Comparison of ENCODE assay signal across 1 cellular context in genomic region chr3:13144163-13145023, GRCh38.
TF ChIP-seq lines count a peak whose summit lies in the region.

No MANE protein-coding gene starts in this region.

TF ChIP-seq in H1, 55 proteins besides CTCF, POLR2A, EP300 and RAD21 (continued from another document):
- no peak for TF ChIP-seq CHD7 (IDR thresholded peaks at IDR 0.05; ENCODE audit: insufficient replicate concordance, low read length)
- TF ChIP-seq KDM5A (IDR thresholded peaks at IDR 0.05; ENCODE audit: low read length) = no peak
TF ChIP-seq in H1: peak in this region for 0.
